Comparison of ENCODE assay signal across 1 cellular context in genomic region chr2:26764078-26764887, GRCh38.
A peak's percentile ranks its signal among the peaks of the same experiment; 100 is the strongest.
TF ChIP-seq lines count a peak whose summit lies in the region.

SLC35F6 (plus strand) TSS chr2:26764284; CDS start chr2:26764350, 66 bp downstream.

TF ChIP-seq in GM12878, 131 proteins besides CTCF, POLR2A, EP300 and RAD21 (continued from another document and continues in another):
- no peak for TF ChIP-seq CEBPZ (IDR thresholded peaks at IDR 0.05; ENCODE audit: low read depth, low read length)
- peak; percentile 87; the same call in 1 of the 2 replicates for TF ChIP-seq ATF3 (IDR thresholded peaks at IDR 0.05; ENCODE audit: borderline replicate concordance, extremely low read depth, low read depth, low read length)
- TF ChIP-seq BHLHE40 (IDR thresholded peaks at IDR 0.05; ENCODE audit: borderline replicate concordance in 1 of 2, low read depth in 2 of 2, low read length in 1 of 2) = peak; percentile 82 to 98
- 0 out of 2 replicates have a peak, but pooled peaks have one; percentile 45 for TF ChIP-seq BACH1 (IDR thresholded peaks at IDR 0.05; ENCODE audit: borderline replicate concordance)
- TF ChIP-seq RAD51 (IDR thresholded peaks at IDR 0.05) = peak; percentile 96
- 0 out of 2 replicates have a peak, but pooled peaks have one; percentile 48 for TF ChIP-seq STAT1 (conservative IDR thresholded peaks at IDR 0.05)
- peak; percentile 78; the same call in 1 of the 2 replicates for TF ChIP-seq PRDM15 (CRISPR knock-in tag; IDR thresholded peaks at IDR 0.05)
- TF ChIP-seq SIN3A (IDR thresholded peaks at IDR 0.05; ENCODE audit: low read depth, low read length) = no peak
- no peak for TF ChIP-seq WRNIP1 (IDR thresholded peaks at IDR 0.05; ENCODE audit: borderline replicate concordance, low read depth, low read length)
- no peak for TF ChIP-seq RB1 (IDR thresholded peaks at IDR 0.05; ENCODE audit: borderline replicate concordance)
- TF ChIP-seq FOXK2 (IDR thresholded peaks at IDR 0.05) = no peak
- no peak for TF ChIP-seq ZSCAN29 (IDR thresholded peaks at IDR 0.05)
- no peak for TF ChIP-seq CBX5 (IDR thresholded peaks at IDR 0.05; ENCODE audit: low read depth)
- no peak for TF ChIP-seq RELB (IDR thresholded peaks at IDR 0.05; ENCODE audit: low read depth)
- peak; percentile 60 for TF ChIP-seq IKZF1 (conservative IDR thresholded peaks at IDR 0.05)
- TF ChIP-seq KAT2A (conservative IDR thresholded peaks at IDR 0.05; ENCODE audit: control insufficient read depth, low read depth, low read length) = no peak
- TF ChIP-seq ETV6 (conservative IDR thresholded peaks at IDR 0.05 in 1 of 2, IDR thresholded peaks at IDR 0.05 in 1 of 2; ENCODE audit: borderline replicate concordance in 1 of 2, low read depth in 1 of 2) = no peak
- TF ChIP-seq NBN (IDR thresholded peaks at IDR 0.05) = 0 out of 2 replicates have a peak, but pooled peaks have one; percentile 9
- TF ChIP-seq IRF3 (IDR thresholded peaks at IDR 0.05) = no peak
- TF ChIP-seq RFX5 (IDR thresholded peaks at IDR 0.05; ENCODE audit: low read depth, low read length) = no peak
- TF ChIP-seq GATAD2B (conservative IDR thresholded peaks at IDR 0.05; ENCODE audit: low read depth) = peak; percentile 86; the same call in 1 of the 2 replicates
- peak; percentile 64 for TF ChIP-seq E4F1 (IDR thresholded peaks at IDR 0.05; ENCODE audit: borderline replicate concordance, partially characterized antibody)
- TF ChIP-seq TAF1 (IDR thresholded peaks at IDR 0.05; ENCODE audit: borderline replicate concordance, low read depth, low read length) = peak; percentile 46; the same call in 1 of the 2 replicates
- TF ChIP-seq EZH2 (IDR thresholded peaks at IDR 0.05; ENCODE audit: borderline replicate concordance, control insufficient read depth, low read depth, low read length) = no peak
- no peak for TF ChIP-seq CBX3 (IDR thresholded peaks at IDR 0.05; ENCODE audit: borderline replicate concordance, low read depth)
- TF ChIP-seq BCL11A (IDR thresholded peaks at IDR 0.05; ENCODE audit: low read depth, low read length) = no peak
- TF ChIP-seq SREBF2 (IDR thresholded peaks at IDR 0.05; ENCODE audit: low read length) = no peak
- no peak for TF ChIP-seq IRF5 (IDR thresholded peaks at IDR 0.05; ENCODE audit: borderline replicate concordance)
- peak; percentile 87 for TF ChIP-seq MAX (IDR thresholded peaks at IDR 0.05; ENCODE audit: low read depth, low read length)
- no peak for TF ChIP-seq KLF5 (IDR thresholded peaks at IDR 0.05; ENCODE audit: partially characterized antibody)
- TF ChIP-seq SP1 (IDR thresholded peaks at IDR 0.05; ENCODE audit: low read depth, low read length) = peak; percentile 5
- TF ChIP-seq NFYA (IDR thresholded peaks at IDR 0.05; ENCODE audit: borderline replicate concordance, low read depth, low read length) = no peak
- no peak for TF ChIP-seq TCF12 (IDR thresholded peaks at IDR 0.05; ENCODE audit: low read depth, low read length)
- no peak for TF ChIP-seq FOXM1 (IDR thresholded peaks at IDR 0.05; ENCODE audit: low read depth, low read length)
- no peak for TF ChIP-seq POLR2AphosphoS2 (IDR thresholded peaks at IDR 0.05; ENCODE audit: low read depth, low read length)
- no peak for TF ChIP-seq E2F8 (IDR thresholded peaks at IDR 0.05; ENCODE audit: low read depth, partially characterized antibody)
- no peak for TF ChIP-seq NFIC (IDR thresholded peaks at IDR 0.05; ENCODE audit: low read depth, low read length)
- TF ChIP-seq SMARCA5 (IDR thresholded peaks at IDR 0.05) = no peak
- peak; percentile 56 for TF ChIP-seq LARP7 (IDR thresholded peaks at IDR 0.05)
- peak; percentile 85; the same call in 1 of the 2 replicates for TF ChIP-seq NKRF (conservative IDR thresholded peaks at IDR 0.05)
- TF ChIP-seq PAX8 (IDR thresholded peaks at IDR 0.05) = no peak
